ENCODE assay signal across 2 cellular contexts in genomic region chr2:202377308-202377736, GRCh38.
TF ChIP-seq lines count a peak whose summit lies in the region.

No MANE protein-coding gene starts in this region.

TF ChIP-seq in SK-N-SH, 30 proteins besides CTCF, POLR2A, EP300 and RAD21 (continued from another document):
- TF ChIP-seq, protein P1, sequence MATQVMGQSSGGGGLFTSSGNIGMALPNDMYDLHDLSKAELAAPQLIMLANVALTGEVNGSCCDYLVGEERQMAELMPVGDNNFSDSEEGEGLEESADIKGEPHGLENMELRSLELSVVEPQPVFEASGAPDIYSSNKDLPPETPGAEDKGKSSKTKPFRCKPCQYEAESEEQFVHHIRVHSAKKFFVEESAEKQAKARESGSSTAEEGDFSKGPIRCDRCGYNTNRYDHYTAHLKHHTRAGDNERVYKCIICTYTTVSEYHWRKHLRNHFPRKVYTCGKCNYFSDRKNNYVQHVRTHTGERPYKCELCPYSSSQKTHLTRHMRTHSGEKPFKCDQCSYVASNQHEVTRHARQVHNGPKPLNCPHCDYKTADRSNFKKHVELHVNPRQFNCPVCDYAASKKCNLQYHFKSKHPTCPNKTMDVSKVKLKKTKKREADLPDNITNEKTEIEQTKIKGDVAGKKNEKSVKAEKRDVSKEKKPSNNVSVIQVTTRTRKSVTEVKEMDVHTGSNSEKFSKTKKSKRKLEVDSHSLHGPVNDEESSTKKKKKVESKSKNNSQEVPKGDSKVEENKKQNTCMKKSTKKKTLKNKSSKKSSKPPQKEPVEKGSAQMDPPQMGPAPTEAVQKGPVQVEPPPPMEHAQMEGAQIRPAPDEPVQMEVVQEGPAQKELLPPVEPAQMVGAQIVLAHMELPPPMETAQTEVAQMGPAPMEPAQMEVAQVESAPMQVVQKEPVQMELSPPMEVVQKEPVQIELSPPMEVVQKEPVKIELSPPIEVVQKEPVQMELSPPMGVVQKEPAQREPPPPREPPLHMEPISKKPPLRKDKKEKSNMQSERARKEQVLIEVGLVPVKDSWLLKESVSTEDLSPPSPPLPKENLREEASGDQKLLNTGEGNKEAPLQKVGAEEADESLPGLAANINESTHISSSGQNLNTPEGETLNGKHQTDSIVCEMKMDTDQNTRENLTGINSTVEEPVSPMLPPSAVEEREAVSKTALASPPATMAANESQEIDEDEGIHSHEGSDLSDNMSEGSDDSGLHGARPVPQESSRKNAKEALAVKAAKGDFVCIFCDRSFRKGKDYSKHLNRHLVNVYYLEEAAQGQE (IDR thresholded peaks at IDR 0.05; ENCODE audit: low read depth, low read length) = peak; percentile 79
- TF ChIP-seq SIN3A (IDR thresholded peaks at IDR 0.05; ENCODE audit: borderline replicate concordance, low read depth, low read length) (peak; percentile 48; the same call in 1 of the 2 replicates), ELF1 (IDR thresholded peaks at IDR 0.05) (no peak), JUND (IDR thresholded peaks at IDR 0.05) (no peak), GABPA (IDR thresholded peaks at IDR 0.05; ENCODE audit: low read depth) (no peak)

TF ChIP-seq in HepG2, 621 proteins besides CTCF, POLR2A, EP300 and RAD21 (continued from another document and continues in another):
- TF ChIP-seq THAP9 (CRISPR knock-in tag; IDR thresholded peaks at IDR 0.05; ENCODE audit: borderline replicate concordance) = peak; percentile 52; the same call in 1 of the 2 replicates
- TF ChIP-seq KDM4B (CRISPR knock-in tag; IDR thresholded peaks at IDR 0.05) = no peak
- TF ChIP-seq MZF1 (CRISPR knock-in tag; IDR thresholded peaks at IDR 0.05; ENCODE audit: borderline replicate concordance) = no peak
- no peak for TF ChIP-seq CBX5 (CRISPR knock-in tag; IDR thresholded peaks at IDR 0.05; ENCODE audit: borderline replicate concordance)
- TF ChIP-seq KLF6 (CRISPR knock-in tag; IDR thresholded peaks at IDR 0.05) = no peak
- TF ChIP-seq ZNF687 (CRISPR knock-in tag; IDR thresholded peaks at IDR 0.05) = peak; percentile 81
- peak; percentile 23; the same call in 1 of the 2 replicates for TF ChIP-seq ZNF770 (CRISPR knock-in tag; IDR thresholded peaks at IDR 0.05)
- no peak for TF ChIP-seq ZNF232 (CRISPR knock-in tag; IDR thresholded peaks at IDR 0.05; ENCODE audit: borderline replicate concordance)
- TF ChIP-seq PHF8 (CRISPR knock-in tag; IDR thresholded peaks at IDR 0.05) = peak; percentile 81
- TF ChIP-seq PHF20 (CRISPR knock-in tag; IDR thresholded peaks at IDR 0.05) = 0 out of 2 replicates have a peak, but pooled peaks have one; percentile 38
- TF ChIP-seq CBX1 (IDR thresholded peaks at IDR 0.05; ENCODE audit: low read depth) = no peak
- no peak for TF ChIP-seq ZBTB4 (CRISPR knock-in tag; IDR thresholded peaks at IDR 0.05; ENCODE audit: borderline replicate concordance)
- TF ChIP-seq U2AF2 (IDR thresholded peaks at IDR 0.05; ENCODE audit: low read depth, low read length) = no peak
- peak; percentile 29 for TF ChIP-seq SKI (IDR thresholded peaks at IDR 0.05; ENCODE audit: partially characterized antibody)
- no peak for TF ChIP-seq ERF (CRISPR knock-in tag; IDR thresholded peaks at IDR 0.05)
- TF ChIP-seq TMF1 (CRISPR knock-in tag; IDR thresholded peaks at IDR 0.05; ENCODE audit: low read depth) = no peak
- no peak for TF ChIP-seq PAF1 (CRISPR knock-in tag; IDR thresholded peaks at IDR 0.05)
- TF ChIP-seq IKZF4 (CRISPR knock-in tag; IDR thresholded peaks at IDR 0.05; ENCODE audit: borderline replicate concordance, low read depth, not compliant biosample characterization) = no peak
- peak; percentile 75 for TF ChIP-seq ASH2L (IDR thresholded peaks at IDR 0.05; ENCODE audit: insufficient read length, low read depth, low read length)
- TF ChIP-seq SNRNP70 (IDR thresholded peaks at IDR 0.05; ENCODE audit: low read depth, low read length) = no peak
- no peak for TF ChIP-seq ZFP90 (CRISPR knock-in tag; IDR thresholded peaks at IDR 0.05; ENCODE audit: borderline replicate concordance)
- TF ChIP-seq, protein P2, sequence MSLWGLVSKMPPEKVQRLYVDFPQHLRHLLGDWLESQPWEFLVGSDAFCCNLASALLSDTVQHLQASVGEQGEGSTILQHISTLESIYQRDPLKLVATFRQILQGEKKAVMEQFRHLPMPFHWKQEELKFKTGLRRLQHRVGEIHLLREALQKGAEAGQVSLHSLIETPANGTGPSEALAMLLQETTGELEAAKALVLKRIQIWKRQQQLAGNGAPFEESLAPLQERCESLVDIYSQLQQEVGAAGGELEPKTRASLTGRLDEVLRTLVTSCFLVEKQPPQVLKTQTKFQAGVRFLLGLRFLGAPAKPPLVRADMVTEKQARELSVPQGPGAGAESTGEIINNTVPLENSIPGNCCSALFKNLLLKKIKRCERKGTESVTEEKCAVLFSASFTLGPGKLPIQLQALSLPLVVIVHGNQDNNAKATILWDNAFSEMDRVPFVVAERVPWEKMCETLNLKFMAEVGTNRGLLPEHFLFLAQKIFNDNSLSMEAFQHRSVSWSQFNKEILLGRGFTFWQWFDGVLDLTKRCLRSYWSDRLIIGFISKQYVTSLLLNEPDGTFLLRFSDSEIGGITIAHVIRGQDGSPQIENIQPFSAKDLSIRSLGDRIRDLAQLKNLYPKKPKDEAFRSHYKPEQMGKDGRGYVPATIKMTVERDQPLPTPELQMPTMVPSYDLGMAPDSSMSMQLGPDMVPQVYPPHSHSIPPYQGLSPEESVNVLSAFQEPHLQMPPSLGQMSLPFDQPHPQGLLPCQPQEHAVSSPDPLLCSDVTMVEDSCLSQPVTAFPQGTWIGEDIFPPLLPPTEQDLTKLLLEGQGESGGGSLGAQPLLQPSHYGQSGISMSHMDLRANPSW (CRISPR knock-in tag; IDR thresholded peaks at IDR 0.05; ENCODE audit: borderline replicate concordance) = no peak
- no peak for TF ChIP-seq TBL1XR1 (IDR thresholded peaks at IDR 0.05; ENCODE audit: borderline replicate concordance, low read length, partially characterized antibody)
- no peak for TF ChIP-seq ZNF326 (CRISPR knock-in tag; IDR thresholded peaks at IDR 0.05; ENCODE audit: borderline replicate concordance)
- TF ChIP-seq CHCHD3 (CRISPR knock-in tag; IDR thresholded peaks at IDR 0.05) = no peak
- no peak for TF ChIP-seq TEAD2 (CRISPR knock-in tag; IDR thresholded peaks at IDR 0.05)
- no peak for TF ChIP-seq POLR2AphosphoS2 (IDR thresholded peaks at IDR 0.05; ENCODE audit: low read depth, low read length)
- no peak for TF ChIP-seq MXD3 (CRISPR knock-in tag; IDR thresholded peaks at IDR 0.05)
- TF ChIP-seq KDM6A (CRISPR knock-in tag; IDR thresholded peaks at IDR 0.05; ENCODE audit: low read depth) = no peak
- TF ChIP-seq, protein P3, sequence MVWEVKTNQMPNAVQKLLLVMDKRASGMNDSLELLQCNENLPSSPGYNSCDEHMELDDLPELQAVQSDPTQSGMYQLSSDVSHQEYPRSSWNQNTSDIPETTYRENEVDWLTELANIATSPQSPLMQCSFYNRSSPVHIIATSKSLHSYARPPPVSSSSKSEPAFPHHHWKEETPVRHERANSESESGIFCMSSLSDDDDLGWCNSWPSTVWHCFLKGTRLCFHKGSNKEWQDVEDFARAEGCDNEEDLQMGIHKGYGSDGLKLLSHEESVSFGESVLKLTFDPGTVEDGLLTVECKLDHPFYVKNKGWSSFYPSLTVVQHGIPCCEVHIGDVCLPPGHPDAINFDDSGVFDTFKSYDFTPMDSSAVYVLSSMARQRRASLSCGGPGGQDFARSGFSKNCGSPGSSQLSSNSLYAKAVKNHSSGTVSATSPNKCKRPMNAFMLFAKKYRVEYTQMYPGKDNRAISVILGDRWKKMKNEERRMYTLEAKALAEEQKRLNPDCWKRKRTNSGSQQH (CRISPR knock-in tag; IDR thresholded peaks at IDR 0.05; ENCODE audit: low read depth) = 0 out of 2 replicates have a peak, but pooled peaks have one; percentile 70
